In the genomic region with DNA sequence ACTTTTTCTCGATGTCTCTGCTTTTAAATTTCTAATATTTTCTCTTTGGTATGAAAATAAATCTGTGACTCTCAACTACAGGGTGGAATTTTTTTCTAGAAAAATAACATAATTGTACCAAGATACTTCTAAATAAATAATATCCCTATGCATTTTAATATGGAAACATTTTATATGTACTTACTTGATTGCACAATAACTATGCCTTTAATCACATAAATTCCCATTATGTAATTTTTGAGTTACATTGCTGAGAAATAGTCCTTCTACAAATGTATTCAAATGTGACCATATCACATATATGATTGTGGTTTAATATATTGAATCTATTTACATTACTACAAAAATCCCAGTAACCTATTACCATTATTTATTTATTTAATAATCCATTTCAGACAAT, we compare ENCODE assay signal across 38 cellular contexts.
"Had no signal": no experiment of that assay in that cellular context is flagged by ENCODE, and none has a peak within 500 bp of the region (broad histone marks: within the 10 kb centered on the region; RNA-seq: fewer than 3 reads in every experiment).

No MANE protein-coding gene starts in this region.

- ATAC-seq: activated CD4-positive, alpha-beta T cell treated with anti-CD3 and anti-CD28 coated beads for 36 hours; activated CD4-positive, CD25-positive, alpha-beta regulatory T cell treated with anti-CD3 and anti-CD28 coated beads, Interleukin-2, amount 50 U/mL, for 24 hours; activated CD8-positive, alpha-beta memory T cell treated with anti-CD3 and anti-CD28 coated beads, Interleukin-2, amount 10 ng/mL, durations not matched to agents 7 days and 5 days; activated CD8-positive, alpha-beta T cell treated with anti-CD3 and anti-CD28 coated beads, Interleukin-2, amount 10 ng/mL, durations not matched to agents 7 days and 5 days; activated naive CD8-positive, alpha-beta T cell treated with anti-CD3 and anti-CD28 coated beads, Interleukin-2, amount 50 U/mL, for 24 hours; body of pancreas; WTC11 had no signal

- H3K9me3 Mint-ChIP-seq: activated CD4-positive, alpha-beta memory T cell treated with anti-CD3 and anti-CD28 coated beads, Interleukin-2, amount 10 ng/mL, durations not matched to agents 7 days and 5 days; activated naive CD4-positive, alpha-beta T cell treated with anti-CD3 and anti-CD28 coated beads, Interleukin-2, amount 50 U/mL, for 24 hours had no signal

- FAIRE-seq: astrocyte, TTC549 had no signal

- H3K4me1 Mint-ChIP-seq: activated CD4-positive, alpha-beta memory T cell treated with anti-CD3 and anti-CD28 coated beads, Interleukin-2, amount 10 ng/mL, durations not matched to agents 7 days and 5 days; activated CD4-positive, alpha-beta T cell treated with anti-CD3 and anti-CD28 coated beads for 36 hours; activated CD4-positive, alpha-beta T cell treated with anti-CD3 and anti-CD28 coated beads, Interleukin-2, amount 10 ng/mL, durations not matched to agents 7 days and 5 days; activated CD8-positive, alpha-beta memory T cell treated with anti-CD3 and anti-CD28 coated beads, Interleukin-2, amount 10 ng/mL, durations not matched to agents 7 days and 5 days; activated naive CD4-positive, alpha-beta T cell treated with anti-CD3 and anti-CD28 coated beads, Interleukin-2, amount 10 ng/mL, durations not matched to agents 7 days and 5 days; activated naive CD4-positive, alpha-beta T cell treated with anti-CD3 and anti-CD28 coated beads, Interleukin-2, amount 50 U/mL, for 24 hours; activated naive CD8-positive, alpha-beta T cell treated with anti-CD3 and anti-CD28 coated beads, Interleukin-2, amount 10 ng/mL, durations not matched to agents 7 days and 5 days; activated naive CD8-positive, alpha-beta T cell treated with anti-CD3 and anti-CD28 coated beads, Interleukin-2, amount 50 U/mL, for 24 hours had no signal

- H3K36me3 Mint-ChIP-seq: activated CD8-positive, alpha-beta memory T cell treated with anti-CD3 and anti-CD28 coated beads, Interleukin-2, amount 10 ng/mL, durations not matched to agents 7 days and 5 days; activated naive CD4-positive, alpha-beta T cell treated with anti-CD3 and anti-CD28 coated beads, Interleukin-2, amount 10 ng/mL, durations not matched to agents 7 days and 5 days; activated naive CD4-positive, alpha-beta T cell treated with anti-CD3 and anti-CD28 coated beads, Interleukin-2, amount 50 U/mL, for 24 hours; activated naive CD8-positive, alpha-beta T cell; activated naive CD8-positive, alpha-beta T cell treated with anti-CD3 and anti-CD28 coated beads, Interleukin-2, amount 10 ng/mL, durations not matched to agents 7 days and 5 days had no signal

- H3K4me1 ChIP-seq: body of pancreas, breast epithelium had no signal

- H3K9me3 ChIP-seq: body of pancreas, breast epithelium had no signal

- DNase-seq: activated CD4-positive, alpha-beta memory T cell treated with anti-CD3 and anti-CD28 coated beads, Interleukin-2, amount 10 ng/mL, durations not matched to agents 7 days and 5 days; activated CD4-positive, alpha-beta T cell treated with anti-CD3 and anti-CD28 coated beads for 1 hour; activated CD4-positive, alpha-beta T cell treated with anti-CD3 and anti-CD28 coated beads for 36 hours; activated CD4-positive, alpha-beta T cell treated with anti-CD3 and anti-CD28 coated beads for 48 hours; activated CD4-positive, alpha-beta T cell treated with anti-CD3 and anti-CD28 coated beads, Interleukin-2, amount 10 ng/mL, durations not matched to agents 7 days and 5 days; activated CD4-positive, alpha-beta T cell treated with anti-CD3 and anti-CD28 coated beads, Interleukin-2, amount 50 U/mL, for 48 hours; activated CD4-positive, CD25-positive, alpha-beta regulatory T cell; activated CD8-positive, alpha-beta memory T cell treated with anti-CD3 and anti-CD28 coated beads for 24 hours; activated CD8-positive, alpha-beta memory T cell treated with anti-CD3 and anti-CD28 coated beads, Interleukin-2, amount 10 ng/mL, durations not matched to agents 7 days and 5 days; activated CD8-positive, alpha-beta memory T cell treated with anti-CD3 and anti-CD28 coated beads, Interleukin-2, amount 50 U/mL, for 48 hours; activated CD8-positive, alpha-beta T cell treated with anti-CD3 and anti-CD28 coated beads, Interleukin-2, amount 10 ng/mL, durations not matched to agents 7 days and 5 days; activated effector memory CD4-positive, alpha-beta T cell treated with Interleukin-2 at 50 U/mL for 16 hours; activated gamma-delta T cell; activated naive CD4-positive, alpha-beta T cell treated with anti-CD3 and anti-CD28 coated beads, Interleukin-2, amount 10 ng/mL, durations not matched to agents 7 days and 5 days; activated naive CD4-positive, alpha-beta T cell treated with Interleukin-2 at 50 U/mL for 16 hours; activated naive CD8-positive, alpha-beta T cell treated with anti-CD3 and anti-CD28 coated beads, Interleukin-2, amount 10 ng/mL, durations not matched to agents 7 days and 5 days; activated naive CD8-positive, alpha-beta T cell treated with anti-CD3 and anti-CD28 coated beads, Interleukin-2, amount 50 U/mL, for 24 hours; activated T-cell treated with anti-CD3 and anti-CD28 coated beads, Interleukin-2, amount 50 U/mL, for 24 hours; activated T-cell treated with anti-CD3 and anti-CD28 coated beads, Interleukin-2, amount 50 U/mL, for 48 hours; amygdala; aorta; body of pancreas; brain microvascular endothelial cell; central memory CD4-positive, alpha-beta T cell; T-helper 1 cell; T-helper 2 cell; T-helper 9 cell; WERI-Rb-1 had no signal

- H3K4me3 Mint-ChIP-seq: activated CD4-positive, alpha-beta memory T cell treated with anti-CD3 and anti-CD28 coated beads, Interleukin-2, amount 10 ng/mL, durations not matched to agents 7 days and 5 days; activated CD4-positive, alpha-beta T cell treated with anti-CD3 and anti-CD28 coated beads for 36 hours; activated CD4-positive, alpha-beta T cell treated with anti-CD3 and anti-CD28 coated beads, Interleukin-2, amount 10 ng/mL, durations not matched to agents 7 days and 5 days; activated CD8-positive, alpha-beta memory T cell treated with anti-CD3 and anti-CD28 coated beads, Interleukin-2, amount 10 ng/mL, durations not matched to agents 7 days and 5 days; activated CD8-positive, alpha-beta T cell treated with anti-CD3 and anti-CD28 coated beads, Interleukin-2, amount 10 ng/mL, durations not matched to agents 7 days and 5 days; activated naive CD4-positive, alpha-beta T cell treated with anti-CD3 and anti-CD28 coated beads, Interleukin-2, amount 10 ng/mL, durations not matched to agents 7 days and 5 days; activated naive CD4-positive, alpha-beta T cell treated with anti-CD3 and anti-CD28 coated beads, Interleukin-2, amount 50 U/mL, for 24 hours; activated naive CD8-positive, alpha-beta T cell; activated naive CD8-positive, alpha-beta T cell treated with anti-CD3 and anti-CD28 coated beads, Interleukin-2, amount 10 ng/mL, durations not matched to agents 7 days and 5 days; activated naive CD8-positive, alpha-beta T cell treated with anti-CD3 and anti-CD28 coated beads, Interleukin-2, amount 50 U/mL, for 24 hours; activated T-cell treated with anti-CD3 and anti-CD28 coated beads, Interleukin-2, amount 50 U/mL, for 24 hours; T-helper 1 cell treated with Interleukin-12 subunit alpha and Interleukin-12 subunit beta and Interleukin-4 antibody, amounts not matched to agents 30 μg/mL and 1 μg/mL, for 36 hours; T-helper 2 cell treated with Interferon-gamma antibody and Interleukin-4, amounts not matched to agents 5 μg/mL and 100 μg/mL, for 36 hours; WTC11 had no signal

- H3K36me3 ChIP-seq: brain microvascular endothelial cell, breast epithelium, WERI-Rb-1 had no signal

- H3K27ac ChIP-seq: body of pancreas, brain microvascular endothelial cell, breast epithelium, WERI-Rb-1 had no signal

- H3K27ac Mint-ChIP-seq: activated CD4-positive, alpha-beta memory T cell treated with anti-CD3 and anti-CD28 coated beads, Interleukin-2, amount 10 ng/mL, durations not matched to agents 7 days and 5 days; activated CD4-positive, alpha-beta T cell treated with anti-CD3 and anti-CD28 coated beads for 36 hours; activated CD4-positive, alpha-beta T cell treated with anti-CD3 and anti-CD28 coated beads, Interleukin-2, amount 10 ng/mL, durations not matched to agents 7 days and 5 days; activated CD8-positive, alpha-beta memory T cell treated with anti-CD3 and anti-CD28 coated beads, Interleukin-2, amount 10 ng/mL, durations not matched to agents 7 days and 5 days; activated CD8-positive, alpha-beta T cell treated with anti-CD3 and anti-CD28 coated beads, Interleukin-2, amount 10 ng/mL, durations not matched to agents 7 days and 5 days; activated naive CD4-positive, alpha-beta T cell treated with anti-CD3 and anti-CD28 coated beads, Interleukin-2, amount 10 ng/mL, durations not matched to agents 7 days and 5 days; activated naive CD4-positive, alpha-beta T cell treated with anti-CD3 and anti-CD28 coated beads, Interleukin-2, amount 50 U/mL, for 24 hours; activated naive CD8-positive, alpha-beta T cell; activated naive CD8-positive, alpha-beta T cell treated with anti-CD3 and anti-CD28 coated beads, Interleukin-2, amount 10 ng/mL, durations not matched to agents 7 days and 5 days; activated naive CD8-positive, alpha-beta T cell treated with anti-CD3 and anti-CD28 coated beads, Interleukin-2, amount 50 U/mL, for 24 hours; activated T-cell treated with anti-CD3 and anti-CD28 coated beads, Interleukin-2, amount 50 U/mL, for 24 hours; activated T-helper 2 cell treated with anti-CD3 and anti-CD28 coated beads, Interferon-gamma antibody, Interleukin-2, Interleukin-4, amounts not matched to agents 10 μg/mL and 5 μg/mL and 100 μg/mL, durations not matched to agents 14 hours and 24 hours and 36 hours; T-helper 1 cell treated with Interleukin-12 subunit alpha and Interleukin-12 subunit beta and Interleukin-4 antibody, amounts not matched to agents 30 μg/mL and 1 μg/mL, for 36 hours; T-helper 2 cell treated with Interferon-gamma antibody and Interleukin-4, amounts not matched to agents 5 μg/mL and 100 μg/mL, for 36 hours; WTC11 had no signal

- H3K27me3 ChIP-seq: body of pancreas, brain microvascular endothelial cell, breast epithelium had no signal

- H3K27me3 Mint-ChIP-seq: activated CD4-positive, alpha-beta memory T cell treated with anti-CD3 and anti-CD28 coated beads, Interleukin-2, amount 10 ng/mL, durations not matched to agents 7 days and 5 days; activated CD4-positive, alpha-beta T cell treated with anti-CD3 and anti-CD28 coated beads for 36 hours; activated CD4-positive, alpha-beta T cell treated with anti-CD3 and anti-CD28 coated beads, Interleukin-2, amount 10 ng/mL, durations not matched to agents 7 days and 5 days; activated CD8-positive, alpha-beta memory T cell treated with anti-CD3 and anti-CD28 coated beads, Interleukin-2, amount 10 ng/mL, durations not matched to agents 7 days and 5 days; activated naive CD4-positive, alpha-beta T cell treated with anti-CD3 and anti-CD28 coated beads, Interleukin-2, amount 10 ng/mL, durations not matched to agents 7 days and 5 days; activated naive CD4-positive, alpha-beta T cell treated with anti-CD3 and anti-CD28 coated beads, Interleukin-2, amount 50 U/mL, for 24 hours; activated naive CD8-positive, alpha-beta T cell; activated naive CD8-positive, alpha-beta T cell treated with anti-CD3 and anti-CD28 coated beads, Interleukin-2, amount 10 ng/mL, durations not matched to agents 7 days and 5 days; activated naive CD8-positive, alpha-beta T cell treated with anti-CD3 and anti-CD28 coated beads, Interleukin-2, amount 50 U/mL, for 24 hours; activated T-cell treated with anti-CD3 and anti-CD28 coated beads, Interleukin-2, amount 50 U/mL, for 24 hours had no signal

- H3K4me3 ChIP-seq: body of pancreas, breast epithelium had no signal
